ENCODE assay signal across 13 cellular contexts in the genomic region with DNA sequence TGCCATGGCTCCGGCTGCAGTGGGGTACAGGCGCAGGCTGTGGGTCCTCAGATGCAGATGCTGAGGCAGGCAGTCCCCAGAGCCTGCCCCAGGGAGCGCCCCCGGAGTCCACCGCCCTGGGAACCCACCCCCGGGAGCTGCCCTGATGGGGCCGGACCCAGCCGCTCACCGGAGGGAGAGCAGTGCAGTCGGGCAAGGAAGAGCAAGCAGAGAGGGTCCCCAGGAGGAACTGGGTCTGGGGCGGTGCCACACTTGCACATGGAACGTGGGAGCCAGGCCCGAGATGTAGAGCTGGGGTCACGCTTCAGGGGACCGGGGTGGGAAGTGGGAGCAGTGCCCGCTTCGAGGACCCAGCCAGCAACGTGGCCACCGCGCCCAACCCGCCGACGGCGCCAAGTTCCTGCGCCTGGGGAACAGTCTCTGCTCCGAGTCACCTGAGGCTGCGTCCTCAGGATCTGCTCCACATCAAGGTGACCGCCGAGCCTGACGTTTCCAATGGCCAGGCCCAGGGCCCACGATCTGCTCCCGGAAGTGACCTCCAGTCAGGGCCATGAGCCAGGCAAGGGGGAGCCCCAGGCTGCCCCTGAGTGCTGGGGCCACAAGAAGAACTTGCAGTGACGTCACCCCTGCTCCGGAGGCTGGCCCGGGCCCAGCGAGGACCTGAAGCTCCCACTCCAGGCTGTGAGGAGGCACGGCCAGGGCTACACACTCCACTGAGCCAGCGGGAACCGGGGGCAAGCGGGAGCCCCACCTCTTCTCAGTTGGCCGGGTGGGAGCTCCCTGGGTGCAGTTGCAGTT. TPM values are rescaled to one million over a fixed set of nuclear protein-coding genes. Genes with fewer than 3 reads are reported as not detected.
A peak's percentile ranks its signal among the peaks of the same experiment; 100 is the strongest.
DNase-seq lines count a peak whose midpoint lies in the region; ATAC-seq and TF ChIP-seq lines count a peak whose summit lies in the region.
"Had no signal": no experiment of that assay in that cellular context is flagged by ENCODE, and none has a peak within 500 bp of the region (broad histone marks: within the 10 kb centered on the region; RNA-seq: fewer than 3 reads in every experiment).

No MANE protein-coding gene starts in this region.

- H3K36me3 ChIP-seq in heart left ventricle (no peaks in the 10 kb centered on the region), neuronal stem cell (replicated peaks in 1 of 2; ENCODE audit: control insufficient read depth in 2 of 2, insufficient read depth in 2 of 2, low read length in 2 of 2) (no peaks in the 10 kb centered on the region), sigmoid colon (no peaks in the 10 kb centered on the region), brain microvascular endothelial cell (replicated peaks) (no peaks in the 10 kb centered on the region)

- H3K9me3 Mint-ChIP-seq in activated T-helper 17 cell treated with anti-CD3 and anti-CD28 coated beads, Interleukin-2, amount 50 U/mL, for 72 hours, result no peaks in the 10 kb centered on the region
- H3K9me3 Mint-ChIP-seq: activated naive CD4-positive, alpha-beta T cell treated with anti-CD3 and anti-CD28 coated beads, Interleukin-2, amount 10 ng/mL, durations not matched to agents 7 days and 5 days had no signal

- H3K27ac ChIP-seq in heart left ventricle, result no peak overlapping the region
- H3K27ac ChIP-seq in neuronal stem cell (replicated peaks; ENCODE audit: low read length), result no peak overlapping the region
- no peak overlapping the region for H3K27ac ChIP-seq in sigmoid colon
- no peak overlapping the region for H3K27ac ChIP-seq in brain microvascular endothelial cell

- no peak overlapping the region for H4K91ac ChIP-seq in neuronal stem cell (ENCODE audit: low read depth, low read length, poor library complexity)

- no peak overlapping the region for H3K9ac ChIP-seq in neuronal stem cell (ENCODE audit: low read depth, low read length, poor library complexity)

- H2BK12ac ChIP-seq in neuronal stem cell (ENCODE audit: low read length), result no peak overlapping the region

- H2BK120ac ChIP-seq in neuronal stem cell (ENCODE audit: low read depth, low read length), result no peak overlapping the region

- peak overlapping the region; percentile 70 for H2AK5ac ChIP-seq in neuronal stem cell (ENCODE audit: low read depth, low read length)

- intact Hi-C loops in heart left ventricle (cut with DNase I), result no loop called here
- intact Hi-C loops in sigmoid colon (cut with DNase I), result no loop called here

- H2BK5ac ChIP-seq in neuronal stem cell (ENCODE audit: low read length), result no peak overlapping the region

- H3K9me3 ChIP-seq in heart left ventricle, result peaks cover 0 to 7% (median 0%) of the 10 kb centered on the region in 12 donors
- no peaks in the 10 kb centered on the region for H3K9me3 ChIP-seq in neuronal stem cell (replicated peaks in 1 of 2; ENCODE audit: control insufficient read depth in 2 of 2, insufficient read depth in 1 of 2, low read depth in 1 of 2, low read length in 2 of 2)
- H3K9me3 ChIP-seq in sigmoid colon, result no peaks in the 10 kb centered on the region

- no peak overlapping the region for H2BK15ac ChIP-seq in neuronal stem cell (ENCODE audit: low read length)

- H3K14ac ChIP-seq in neuronal stem cell (ENCODE audit: low read length), result peak overlapping the region; percentile 21

- H4K8ac ChIP-seq in neuronal stem cell (ENCODE audit: low read depth, low read length), result no peak overlapping the region

- peak; percentile 66 for ATAC-seq in activated T-helper 17 cell treated with anti-CD3 and anti-CD28 coated beads, Interleukin-2, amount 50 U/mL, for 72 hours (replicated peaks)
- ATAC-seq in heart left ventricle, result peak in 3 of 4 donors; percentile 79 to 88 (median 80)

- H3K4me1 ChIP-seq in heart left ventricle (no peaks in the 10 kb centered on the region), neuronal stem cell (ENCODE audit: control insufficient read depth in 2 of 2, insufficient read depth in 1 of 2, low read depth in 1 of 2, low read length in 2 of 2) (no peaks in the 10 kb centered on the region), sigmoid colon (no peaks in the 10 kb centered on the region)

- H3K4me2 ChIP-seq in neuronal stem cell (ENCODE audit: insufficient read depth, low read length, poor library complexity, severe bottlenecking), result no peak overlapping the region

- peak overlapping the region; percentile 48 for H2AFZ ChIP-seq in neuronal stem cell (ENCODE audit: low read length)

- no peaks in the 10 kb centered on the region for H3K4me1 Mint-ChIP-seq in activated T-helper 17 cell treated with anti-CD3 and anti-CD28 coated beads, Interleukin-2, amount 50 U/mL, for 72 hours
- H3K4me1 Mint-ChIP-seq: activated naive CD4-positive, alpha-beta T cell treated with anti-CD3 and anti-CD28 coated beads, Interleukin-2, amount 10 ng/mL, durations not matched to agents 7 days and 5 days had no signal

- H3K36me3 Mint-ChIP-seq in activated T-helper 17 cell treated with anti-CD3 and anti-CD28 coated beads, Interleukin-2, amount 50 U/mL, for 72 hours (ENCODE audit: low read depth), result no peaks in the 10 kb centered on the region
- H3K36me3 Mint-ChIP-seq: activated naive CD4-positive, alpha-beta T cell treated with anti-CD3 and anti-CD28 coated beads, Interleukin-2, amount 10 ng/mL, durations not matched to agents 7 days and 5 days had no signal

- TF ChIP-seq CTCF in heart left ventricle (IDR thresholded peaks at IDR 0.05), result no peak
- no peak for TF ChIP-seq CTCF in sigmoid colon (IDR thresholded peaks at IDR 0.05)
- no peak for TF ChIP-seq CTCF in brain microvascular endothelial cell (IDR thresholded peaks at IDR 0.05; ENCODE audit: low read depth, low read length, missing control alignments)

- H3K4me3 ChIP-seq in heart left ventricle, result peak overlapping the region in 8 of 12 donors; percentile 4 to 49 (median 32)
- no peak overlapping the region for H3K4me3 ChIP-seq in neuronal stem cell (ENCODE audit: low read length in 2 of 2)
- H3K4me3 ChIP-seq in sigmoid colon, result peak overlapping the region in 1 of 4 donors; percentile 20
- no peak overlapping the region for H3K4me3 ChIP-seq in brain microvascular endothelial cell (ENCODE audit: low read depth, low read length)

- DNase-seq in Daoy (ENCODE audit: low read depth), result peak; percentile 15
- peak in 4 of 5 donors; percentile 12 to 63 (median 30) for DNase-seq in heart left ventricle
- DNase-seq in neuronal stem cell (ENCODE audit: low spot score), result no peak
- no peak for DNase-seq in sigmoid colon
- DNase-seq in NCI-H187 (lab: John Stamatoyannopoulos, UW), result no peak
- no peak for DNase-seq in brain microvascular endothelial cell
- no peak for DNase-seq in T1000 (lab: John Stamatoyannopoulos, UW)
- DNase-seq: activated naive CD4-positive, alpha-beta T cell treated with anti-CD3 and anti-CD28 coated beads, Interleukin-2, amount 10 ng/mL, durations not matched to agents 7 days and 5 days; central memory CD4-positive, alpha-beta T cell; mesendoderm; NCI-H2081 treated with DMSO at 0.1 percent for 48 hours; trophoblast cell had no signal

- H3K18ac ChIP-seq in neuronal stem cell (ENCODE audit: low read length), result peak overlapping the region; percentile 48

- in situ Hi-C loops in brain microvascular endothelial cell (cut with HindIII; ENCODE audit: low pct_ligation_motif_present, low sequenced_read_pairs), result no loop called here

- no peak overlapping the region for H3K4me3 Mint-ChIP-seq in activated T-helper 17 cell treated with anti-CD3 and anti-CD28 coated beads, Interleukin-2, amount 50 U/mL, for 72 hours
- H3K4me3 Mint-ChIP-seq: activated naive CD4-positive, alpha-beta T cell treated with anti-CD3 and anti-CD28 coated beads, Interleukin-2, amount 10 ng/mL, durations not matched to agents 7 days and 5 days had no signal

- H3K23ac ChIP-seq in neuronal stem cell (ENCODE audit: low read depth, low read length, poor library complexity), result peak overlapping the region; percentile 55

- no peaks in the 10 kb centered on the region for H3K27me3 Mint-ChIP-seq in activated T-helper 17 cell treated with anti-CD3 and anti-CD28 coated beads, Interleukin-2, amount 50 U/mL, for 72 hours

- TF ChIP-seq POLR2A in heart left ventricle (IDR thresholded peaks at IDR 0.05) (no peak), sigmoid colon (IDR thresholded peaks at IDR 0.05) (no peak)

- peak overlapping the region; percentile 37 for H3K4ac ChIP-seq in neuronal stem cell (ENCODE audit: low read length)

- WGBS in heart left ventricle, 4 donors, result 63 to 83% (median 69%) methylated on average over 17 to 41 of the region's 41 CpGs
- no CpG with 5 or more reads among the region's 41 CpGs for WGBS in neuronal stem cell (ENCODE audit: extremely low coverage in 2 of 2, insufficient read length in 2 of 2, insufficient replicate concordance in 1 of 2), 2 donors
- whole genome bisulfite sequencing in sigmoid colon, 2 donors, result 88 to 91% methylated on average over 41 of the region's 41 CpGs

- no peak for TF ChIP-seq EP300 in sigmoid colon (IDR thresholded peaks at IDR 0.05)

- H3K79me1 ChIP-seq in neuronal stem cell (ENCODE audit: low read depth, low read length), result no peaks in the 10 kb centered on the region

- no peak overlapping the region for H3K27ac Mint-ChIP-seq in activated T-helper 17 cell treated with anti-CD3 and anti-CD28 coated beads, Interleukin-2, amount 50 U/mL, for 72 hours
- H3K27ac Mint-ChIP-seq: activated naive CD4-positive, alpha-beta T cell treated with anti-CD3 and anti-CD28 coated beads, Interleukin-2, amount 10 ng/mL, durations not matched to agents 7 days and 5 days had no signal

- no peaks in the 10 kb centered on the region for H3K27me3 ChIP-seq in heart left ventricle
- H3K27me3 ChIP-seq in neuronal stem cell (ENCODE audit: control insufficient read depth in 3 of 3, insufficient read depth in 3 of 3, low read depth in 1 of 3, low read length in 3 of 3), result no peaks in the 10 kb centered on the region
- H3K27me3 ChIP-seq in sigmoid colon, result no peaks in the 10 kb centered on the region
- no peaks in the 10 kb centered on the region for H3K27me3 ChIP-seq in brain microvascular endothelial cell (replicated peaks)

RNA-seq across cellular contexts. Expression of a gene that starts 27.0 kb away (rescaled TPM):
- total RNA-seq in Daoy (2014; rRNA removed; shearing (Covaris generic)), result 97.8 and 107 TPM in 2 replicates
- total RNA-seq in activated T-helper 17 cell treated with anti-CD3 and anti-CD28 coated beads, Interleukin-2, amount 50 U/mL, for 72 hours, result 10 to 100 TPM; 49.5 to 71.8 TPM
- total RNA-seq in heart left ventricle (100 to 1,000 TPM in 2 of 9 donors, 10 to 100 TPM in 7; 68.2 to 103 (median 90.5) TPM), sigmoid colon (10 to 100 TPM; 52.0 to 64.9 (median 55.0) TPM)
- polyA plus RNA-seq in heart left ventricle (100 to 1,000 TPM in 1 of 2 donors, 10 to 100 TPM in 1; 54.9 to 115 TPM), sigmoid colon (100 to 1,000 TPM in 1 of 3 donors, 10 to 100 TPM in 2; 83.5 to 139 (median 94.9) TPM)
- 110 TPM for polyA plus RNA-seq in neuronal stem cell (2013, experiment 1 of 2)
- polyA plus RNA-seq in neuronal stem cell (2013, experiment 2 of 2), result 110 TPM

Comparison
In these comparisons a context has a peak if more than half of its experiments do, and no peak if none do; other contexts are left out.
1. DNase-seq: peak in Daoy (single experiment) and heart left ventricle (4 of 5); none in neuronal stem cell (single experiment), sigmoid colon (single experiment), NCI-H187 (0 of 2), brain microvascular endothelial cell (single experiment) and T1000 (single experiment).
2. H3K4me3 ChIP-seq: peak in heart left ventricle (8 of 12); none in neuronal stem cell (0 of 2) and brain microvascular endothelial cell (single experiment).